Comparison of ENCODE assay signal across 12 cellular contexts in the genomic region with DNA sequence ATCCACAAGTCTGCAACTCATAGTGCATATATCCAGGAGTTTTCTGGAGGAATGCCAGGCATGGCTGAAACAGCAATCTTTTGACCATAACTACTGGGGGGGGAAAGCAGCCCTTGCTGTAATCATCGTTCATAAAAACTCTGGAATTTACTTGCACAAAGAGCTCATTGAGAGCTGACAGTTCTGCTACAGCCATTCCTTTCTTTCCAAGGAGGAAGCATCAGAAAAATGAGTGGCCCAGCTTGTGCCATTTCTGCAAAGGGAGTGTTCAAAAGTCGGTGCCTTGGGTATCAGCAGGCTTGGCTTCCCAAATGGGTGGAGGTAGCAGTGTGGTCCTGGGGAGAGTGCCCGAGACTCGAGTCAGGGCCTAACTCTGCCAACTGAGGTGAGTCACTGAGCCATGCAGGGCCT.
DNase-seq lines count a peak whose midpoint lies in the region; ATAC-seq lines count a peak whose summit lies in the region.
"Had no signal": no experiment of that assay in that cellular context is flagged by ENCODE, and none has a peak within 500 bp of the region (broad histone marks: within the 10 kb centered on the region; RNA-seq: fewer than 3 reads in every experiment).

No MANE protein-coding gene starts in this region.

- DNase-seq in ELR (ENCODE audit: low read depth) = peak; percentile 66
- peak; percentile 62 for DNase-seq in RPMI7951 (ENCODE audit: low read depth)
- peak; percentile 46 for DNase-seq in fibroblast of gingiva (ENCODE audit: low read depth)
- no peak for DNase-seq in sciatic nerve (ENCODE audit: low spot score)
- no peak for DNase-seq in activated gamma-delta T cell (lab: John Stamatoyannopoulos, UW)
- DNase-seq in NCI-H146 treated with DMSO at 0.1 percent for 48 hours (lab: John Stamatoyannopoulos, UW; ENCODE audit: unreplicated experiment) = no peak
- no peak for DNase-seq in stimulated activated CD4-positive, alpha-beta T cell treated with anti-CD3 and anti-CD28 coated beads, Interleukin-1b, Interleukin-23, amount 100 ng/mL, for 48 hours
- no peak for DNase-seq in NCI-H1417 treated with DMSO at 0.1 percent for 48 hours (lab: John Stamatoyannopoulos, UW)
- DNase-seq: activated CD4-positive, CD25-positive, alpha-beta regulatory T cell; amniotic stem cell; midbrain; NCI-H1436 treated with DMSO at 0.1 percent for 48 hours had no signal

- intact Hi-C loops in sciatic nerve (cut with DNase I) = no loop called here

- peak; percentile 25 for ATAC-seq in sciatic nerve

Comparison
In these comparisons a context has a peak if more than half of its experiments do, and no peak if none do; other contexts are left out.
1. DNase-seq: peak in ELR (single experiment), RPMI7951 (single experiment) and fibroblast of gingiva (single experiment); none in sciatic nerve (single experiment), activated gamma-delta T cell (single experiment), NCI-H146 treated with DMSO at 0.1 percent for 48 hours (single experiment), stimulated activated CD4-positive, alpha-beta T cell treated with anti-CD3 and anti-CD28 coated beads, Interleukin-1b, Interleukin-23, amount 100 ng/mL, for 48 hours (single experiment) and NCI-H1417 treated with DMSO at 0.1 percent for 48 hours (single experiment).